Comparison of ENCODE assay signal across 17 cellular contexts in genomic region chr6:33630014-33630413, GRCh38. TPM values are rescaled to one million over a fixed set of nuclear protein-coding genes. Genes with fewer than 3 reads are reported as not detected.
DNase-seq lines count a peak whose midpoint lies in the region; ATAC-seq, FAIRE-seq and TF ChIP-seq lines count a peak whose summit lies in the region.
"Had no signal": no experiment of that assay in that cellular context is flagged by ENCODE, and none has a peak within 500 bp of the region (broad histone marks: within the 10 kb centered on the region; RNA-seq: fewer than 3 reads in every experiment).

No MANE protein-coding gene starts in this region.

- H3K9me3 ChIP-seq in OCI-LY7 (ENCODE audit: low read length) (no peaks in the 10 kb centered on the region), suprapubic skin (no peaks in the 10 kb centered on the region), pancreas (no peaks in the 10 kb centered on the region)
- H3K9me3 ChIP-seq: psoas muscle had no signal

- DNase-seq in activated naive CD4-positive, alpha-beta T cell treated with anti-CD3 and anti-CD28 coated beads for 36 hours = peak; percentile 75
- no peak for DNase-seq in activated naive CD4-positive, alpha-beta T cell treated with Interleukin-2 at 50 U/mL for 16 hours
- DNase-seq in OCI-LY7 (ENCODE audit: low spot score) (no peak), epithelial cell of prostate (ENCODE audit: low read depth, low spot score) (no peak), suprapubic skin (ENCODE audit: low spot score in 2 of 2) (no peak), pancreas (no peak), NOMO-1 (lab: John Stamatoyannopoulos, UW; ENCODE audit: unreplicated experiment in 2 of 2) (no peak), NCI-H2227 treated with DMSO at 0.1 percent for 48 hours (lab: John Stamatoyannopoulos, UW) (no peak)
- DNase-seq: activated CD4-positive, CD25-positive, alpha-beta regulatory T cell treated with anti-CD3 and anti-CD28 coated beads, Interleukin-2, amount 50 U/mL, for 72 hours; foreskin fibroblast; NCI-H1048; NCI-H82; psoas muscle had no signal

- H2AFZ ChIP-seq in OCI-LY7 (ENCODE audit: low read length) = no peak overlapping the region

- FAIRE-seq in pancreas (lab: Jason Lieb, UNC) = no peak
- FAIRE-seq: endometrium, K562 had no signal

- H3K4me1 ChIP-seq in OCI-LY7 (ENCODE audit: insufficient read depth, low read length, poor library complexity, severe bottlenecking) (peaks cover 85% of the 10 kb centered on the region), suprapubic skin (peaks cover 79% of the 10 kb centered on the region), pancreas (peaks cover 0 to 6% (median 4%) of the 10 kb centered on the region in 3 donors)

- no peak for TF ChIP-seq CTCF in OCI-LY7 (conservative IDR thresholded peaks at IDR 0.05; ENCODE audit: low read length)
- no peak for TF ChIP-seq CTCF in suprapubic skin (IDR thresholded peaks at IDR 0.05)
- no peak for TF ChIP-seq CTCF in pancreas (IDR thresholded peaks at IDR 0.05)

- no peaks in the 10 kb centered on the region for H3K9me2 ChIP-seq in OCI-LY7 (ENCODE audit: insufficient read depth, low read length)

- no peak for TF ChIP-seq POLR2A in suprapubic skin (IDR thresholded peaks at IDR 0.05)

- no peak for TF ChIP-seq EP300 in suprapubic skin (IDR thresholded peaks at IDR 0.05)

- no peak for ATAC-seq in pancreas
- ATAC-seq: activated T-helper 17 cell treated with anti-CD3 and anti-CD28 coated beads, Interleukin-2, amount 50 U/mL, for 72 hours; K562; left lobe of liver; psoas muscle had no signal

- no TSS peak for BruUV-seq in OCI-LY7 (replicated peaks; lab: Mats Ljungman, UMichigan)

- H3K4me3 ChIP-seq in OCI-LY7 (ENCODE audit: low read depth, low read length, poor library complexity, severe bottlenecking) = no peak overlapping the region
- no peak overlapping the region for H3K4me3 ChIP-seq in suprapubic skin
- no peak overlapping the region for H3K4me3 ChIP-seq in pancreas
- H3K4me3 ChIP-seq: K562, psoas muscle had no signal

- peak overlapping the region; percentile 67 for H3K27ac Mint-ChIP-seq in activated naive CD4-positive, alpha-beta T cell treated with anti-CD3 and anti-CD28 coated beads for 36 hours
- H3K27ac Mint-ChIP-seq: activated T-helper 17 cell treated with anti-CD3 and anti-CD28 coated beads, Interleukin-2, amount 50 U/mL, for 72 hours had no signal

- H3K36me3 Mint-ChIP-seq in activated naive CD4-positive, alpha-beta T cell treated with anti-CD3 and anti-CD28 coated beads for 36 hours (ENCODE audit: low read depth) = no peaks in the 10 kb centered on the region

- POLR2A ChIA-PET in OCI-LY7 (lab: Charles Lee) = interaction anchor here (0.7 to 1.9 kb wide), 2 partner anchors 9 to 51 kb away, joined by 3 to 5 read pairs; partner anchors contain the start of gene ITPR3

- CTCF ChIA-PET in activated naive CD4-positive, alpha-beta T cell treated with anti-CD3 and anti-CD28 coated beads for 36 hours (lab: Charles Lee) = interaction anchor here (1.7 kb wide), 1 partner anchor 23 kb away, joined by 4 read pairs; no protein-coding TSS in a partner anchor
- CTCF ChIA-PET in OCI-LY7 (lab: Charles Lee; ENCODE audit: unreplicated experiment) = no interaction called here

- H3K36me3 ChIP-seq in OCI-LY7 (ENCODE audit: insufficient read depth, low read length) = peaks cover 64% of the 10 kb centered on the region
- H3K36me3 ChIP-seq in suprapubic skin = no peaks in the 10 kb centered on the region
- H3K36me3 ChIP-seq in pancreas = no peaks in the 10 kb centered on the region

- H3K79me2 ChIP-seq in OCI-LY7 (ENCODE audit: insufficient read depth, low read depth, low read length) = peaks cover 89% of the 10 kb centered on the region

- WGBS in suprapubic skin = 56% methylated on average over 10 of the region's 10 CpGs
- WGBS in pancreas, 2 donors = 89 to 90% methylated on average over 10 of the region's 10 CpGs

- no peak overlapping the region for H3K4me2 ChIP-seq in OCI-LY7 (ENCODE audit: low read length)

- H3K4me3 Mint-ChIP-seq in activated naive CD4-positive, alpha-beta T cell treated with anti-CD3 and anti-CD28 coated beads for 36 hours = no peak overlapping the region
- H3K4me3 Mint-ChIP-seq: activated T-helper 17 cell treated with anti-CD3 and anti-CD28 coated beads, Interleukin-2, amount 50 U/mL, for 72 hours had no signal

- intact Hi-C loops in activated naive CD4-positive, alpha-beta T cell treated with anti-CD3 and anti-CD28 coated beads for 36 hours (cut with micrococcal nuclease) = no loop called here
- intact Hi-C loops in OCI-LY7 (cut with micrococcal nuclease; ENCODE audit: unreplicated experiment) (no loop called here), pancreas (cut with DNase I) (loop anchor here in 1 of 3 donors (10.0 kb wide), 1 partner anchor 45 kb away; the partner anchor contains the start of gene BAK1)

- H3K4me1 Mint-ChIP-seq in activated naive CD4-positive, alpha-beta T cell treated with anti-CD3 and anti-CD28 coated beads for 36 hours (ENCODE audit: low read depth) = peaks cover 68% of the 10 kb centered on the region

- peak overlapping the region; percentile 9 for H3K27ac ChIP-seq in OCI-LY7 (ENCODE audit: low read depth, low read length, poor library complexity, severe bottlenecking)
- peak overlapping the region; percentile 23 for H3K27ac ChIP-seq in epithelial cell of prostate
- peak overlapping the region; percentile 85 for H3K27ac ChIP-seq in suprapubic skin
- no peak overlapping the region for H3K27ac ChIP-seq in pancreas
- H3K27ac ChIP-seq: psoas muscle had no signal

- no peaks in the 10 kb centered on the region for H3K27me3 ChIP-seq in suprapubic skin
- no peaks in the 10 kb centered on the region for H3K27me3 ChIP-seq in pancreas

- no peaks in the 10 kb centered on the region for H3K27me3 Mint-ChIP-seq in activated naive CD4-positive, alpha-beta T cell treated with anti-CD3 and anti-CD28 coated beads for 36 hours (ENCODE audit: low read depth)
- H3K27me3 Mint-ChIP-seq: activated T-helper 17 cell treated with anti-CD3 and anti-CD28 coated beads, Interleukin-2, amount 50 U/mL, for 72 hours had no signal

- H3K9me3 Mint-ChIP-seq in activated naive CD4-positive, alpha-beta T cell treated with anti-CD3 and anti-CD28 coated beads for 36 hours = no peaks in the 10 kb centered on the region
- H3K9me3 Mint-ChIP-seq: activated T-helper 17 cell treated with anti-CD3 and anti-CD28 coated beads, Interleukin-2, amount 50 U/mL, for 72 hours had no signal

- H4K20me1 ChIP-seq in OCI-LY7 (ENCODE audit: insufficient read depth, low read length) = peaks cover 17% of the 10 kb centered on the region

RNA-seq across cellular contexts. Expression of gene ITPR3, which starts 8.9 kb away (rescaled TPM):
- 10 to 100 TPM; 34.8 to 35.1 TPM for total RNA-seq in activated naive CD4-positive, alpha-beta T cell treated with anti-CD3 and anti-CD28 coated beads for 36 hours
- 47.8 and 56.6 TPM in 2 replicates for total RNA-seq in OCI-LY7 (2014; rRNA removed; shearing (Covaris generic))
- 83.5 and 88.6 TPM in 2 replicates for total RNA-seq in OCI-LY7 (2022)
- 100 to 1,000 TPM; 174 to 206 (median 199) TPM for total RNA-seq in suprapubic skin
- 10 to 100 TPM in 5 of 6 donors, 1 to 10 TPM in 1; 9.1 to 20.3 (median 11.4) TPM for total RNA-seq in pancreas
- polyA plus RNA-seq in pancreas = 10 to 100 TPM; 13.7 to 15.3 TPM

RNA-seq across cellular contexts. Expression of gene BAK1, which starts 49.9 kb away (rescaled TPM):
- 10 to 100 TPM; 38.3 to 41.1 TPM for total RNA-seq in activated naive CD4-positive, alpha-beta T cell treated with anti-CD3 and anti-CD28 coated beads for 36 hours
- 10.6 and 13.9 TPM in 2 replicates for total RNA-seq in OCI-LY7 (2014; rRNA removed; shearing (Covaris generic))
- total RNA-seq in OCI-LY7 (2022) = 29.9 and 33.8 TPM in 2 replicates
- 10 to 100 TPM; 12.6 to 15.0 (median 14.3) TPM for total RNA-seq in suprapubic skin
- 10 to 100 TPM in 1 of 6 donors, 1 to 10 TPM in 5; 5.6 to 11.2 (median 6.9) TPM for total RNA-seq in pancreas
- polyA plus RNA-seq in pancreas = 1 to 10 TPM; 7.2 to 7.7 TPM

Comparison
In these comparisons a context has a peak if more than half of its experiments do, and no peak if none do; other contexts are left out.
1. H3K27ac ChIP-seq: peak in OCI-LY7 (single experiment), epithelial cell of prostate (single experiment) and suprapubic skin (single experiment); none in pancreas (0 of 4).